In genomic region chr22:35777335-35777975, GRCh38 we compare ENCODE assay signal across 15 cellular contexts. TPM values are rescaled to one million over a fixed set of nuclear protein-coding genes. Genes with fewer than 3 reads are reported as not detected.
A peak's percentile ranks its signal among the peaks of the same experiment; 100 is the strongest.
DNase-seq lines count a peak whose midpoint lies in the region; ATAC-seq and TF ChIP-seq lines count a peak whose summit lies in the region.
"Had no signal": no experiment of that assay in that cellular context is flagged by ENCODE, and none has a peak within 500 bp of the region (broad histone marks: within the 10 kb centered on the region; RNA-seq: fewer than 3 reads in every experiment).

No MANE protein-coding gene starts in this region.

- H3K9me3 Mint-ChIP-seq in activated CD4-positive, alpha-beta memory T cell treated with anti-CD3 and anti-CD28 coated beads, Interleukin-2, amount 10 ng/mL, durations not matched to agents 7 days and 5 days: no peaks in the 10 kb centered on the region
- H3K9me3 Mint-ChIP-seq: brain had no signal

- H3K36me3 ChIP-seq in fibroblast of lung (ENCODE audit: control insufficient read depth, insufficient read depth, low read length) (peaks cover 5% of the 10 kb centered on the region), HAP-1 (replicated peaks) (peaks cover 3% of the 10 kb centered on the region)
- H3K36me3 ChIP-seq: left lung had no signal

- peaks cover 1% of the 10 kb centered on the region for H3K27me3 Mint-ChIP-seq in activated CD4-positive, alpha-beta memory T cell treated with anti-CD3 and anti-CD28 coated beads, Interleukin-2, amount 10 ng/mL, durations not matched to agents 7 days and 5 days
- H3K27me3 Mint-ChIP-seq: brain had no signal

- DNase-seq in GM03348 (ENCODE audit: low spot score) (peak; percentile 48), RWPE1 (ENCODE audit: low spot score) (peak; percentile 36), fibroblast of lung (ENCODE audit: low read depth in 2 of 2) (peak; percentile 78 to 92), renal cortical epithelial cell (ENCODE audit: low read depth) (peak; percentile 82), HAP-1 (ENCODE audit: low spot score in 2 of 2) (no peak)
- no peak for DNase-seq in activated CD4-positive, alpha-beta memory T cell treated with anti-CD3 and anti-CD28 coated beads, Interleukin-2, amount 10 ng/mL, durations not matched to agents 7 days and 5 days
- DNase-seq: esophagus squamous epithelium; left lung; occipital lobe; stimulated activated CD4-positive, alpha-beta T cell treated with anti-CD3 and anti-CD28 coated beads, Interleukin-4, amount 100 ng/mL, for 4 hours; stomach had no signal

- H4K20me1 ChIP-seq in fibroblast of lung (ENCODE audit: control insufficient read depth, extremely low read depth, insufficient read depth, low read length): no peaks in the 10 kb centered on the region

- H3K27ac ChIP-seq in RWPE1: peak overlapping the region; percentile 78
- peak overlapping the region; percentile 6 for H3K27ac ChIP-seq in fibroblast of lung (ENCODE audit: insufficient read depth, low read length)
- H3K27ac ChIP-seq: esophagus squamous epithelium, left lung, stomach had no signal

- H3K79me2 ChIP-seq in fibroblast of lung (ENCODE audit: control insufficient read depth, insufficient read depth, low read length): peaks cover 25% of the 10 kb centered on the region

- H3K27ac Mint-ChIP-seq in activated CD4-positive, alpha-beta memory T cell treated with anti-CD3 and anti-CD28 coated beads, Interleukin-2, amount 10 ng/mL, durations not matched to agents 7 days and 5 days: no peak overlapping the region

- in situ Hi-C loops in HAP-1 (cut with MboI; ENCODE audit: low sequenced_read_pairs): no loop called here

- H3K27me3 ChIP-seq in fibroblast of lung (ENCODE audit: control insufficient read depth, insufficient read depth, low read length) (no peaks in the 10 kb centered on the region), HAP-1 (ENCODE audit: low read depth) (no peaks in the 10 kb centered on the region)
- H3K27me3 ChIP-seq: esophagus squamous epithelium, left lung, stomach had no signal

- ATAC-seq in HG02938 (IDR thresholded peaks at IDR 0.05; ENCODE audit: unreplicated experiment) (no peak), GM19324 (IDR thresholded peaks at IDR 0.05; ENCODE audit: low FRiP score, unreplicated experiment) (no peak)
- ATAC-seq: GM12878, left lung had no signal

- H3K4me3 Mint-ChIP-seq in activated CD4-positive, alpha-beta memory T cell treated with anti-CD3 and anti-CD28 coated beads, Interleukin-2, amount 10 ng/mL, durations not matched to agents 7 days and 5 days: no peak overlapping the region
- H3K4me3 Mint-ChIP-seq: brain had no signal

- TF ChIP-seq CTCF in RWPE1 (conservative IDR thresholded peaks at IDR 0.05; ENCODE audit: low read depth) (no peak), fibroblast of lung (conservative IDR thresholded peaks at IDR 0.05 in 1 of 2, IDR thresholded peaks at IDR 0.05 in 1 of 2; ENCODE audit: low read depth in 1 of 2, low read length in 2 of 2) (no peak)

- no peak overlapping the region for H2AFZ ChIP-seq in fibroblast of lung (ENCODE audit: low read length)

- no peak overlapping the region for H3K9ac ChIP-seq in fibroblast of lung (ENCODE audit: insufficient read depth, low read length)

- no peaks in the 10 kb centered on the region for H3K36me3 Mint-ChIP-seq in activated CD4-positive, alpha-beta memory T cell treated with anti-CD3 and anti-CD28 coated beads, Interleukin-2, amount 10 ng/mL, durations not matched to agents 7 days and 5 days (ENCODE audit: low read depth)

- H3K9me3 ChIP-seq in fibroblast of lung (ENCODE audit: control insufficient read depth, insufficient read depth, low read depth, low read length) (no peaks in the 10 kb centered on the region), HAP-1 (no peaks in the 10 kb centered on the region)
- H3K9me3 ChIP-seq: esophagus squamous epithelium, left lung, stomach had no signal

- peaks cover 9% of the 10 kb centered on the region for H3K4me1 ChIP-seq in fibroblast of lung (ENCODE audit: control insufficient read depth, extremely low read depth, insufficient read depth, low read length)
- H3K4me1 ChIP-seq in HAP-1: peaks cover 4% of the 10 kb centered on the region; the same call in 1 of the 2 replicates
- H3K4me1 ChIP-seq: left lung had no signal

- H3K4me3 ChIP-seq in fibroblast of lung (replicated peaks in 1 of 4; ENCODE audit: control extremely low read depth in 1 of 4, insufficient read depth in 1 of 4, low read depth in 3 of 4, low read length in 4 of 4) (no peak overlapping the region), HAP-1 (no peak overlapping the region)
- H3K4me3 ChIP-seq: esophagus squamous epithelium, GM12878, left lung, stomach had no signal

- POLR2A ChIA-PET in RWPE1 (lab: Yijun Ruan, JAX; ENCODE audit: low non-redundant PET): no interaction called here
- POLR2A ChIA-PET in activated CD4-positive, alpha-beta memory T cell treated with anti-CD3 and anti-CD28 coated beads, Interleukin-2, amount 10 ng/mL, durations not matched to agents 7 days and 5 days (lab: Charles Lee): no interaction called here

- H3K4me1 Mint-ChIP-seq in activated CD4-positive, alpha-beta memory T cell treated with anti-CD3 and anti-CD28 coated beads, Interleukin-2, amount 10 ng/mL, durations not matched to agents 7 days and 5 days: no peaks in the 10 kb centered on the region

- H3K4me2 ChIP-seq in fibroblast of lung (ENCODE audit: extremely low read depth, insufficient read depth, low read length): peak overlapping the region; percentile 66

- CTCF ChIA-PET in RWPE1 (lab: Yijun Ruan, JAX): no interaction called here
- CTCF ChIA-PET in activated CD4-positive, alpha-beta memory T cell treated with anti-CD3 and anti-CD28 coated beads, Interleukin-2, amount 10 ng/mL, durations not matched to agents 7 days and 5 days (lab: Charles Lee): no interaction called here

RNA-seq across cellular contexts. Expression of gene APOL5, which starts 59.8 kb away (rescaled TPM):
- total RNA-seq in fibroblast of lung: not detected in 2 replicates
- polyA plus RNA-seq in fibroblast of lung: 0.06 TPM in 1 of 2 replicates, not detected in the other
- polyA plus RNA-seq in fibroblast of lung (2012): not detected in 2 replicates
- not detected in 2 replicates for polyA minus RNA-seq in fibroblast of lung (ENCODE audit: low replicate concordance)
- total RNA-seq in renal cortical epithelial cell: not detected in 2 replicates
- total RNA-seq in activated CD4-positive, alpha-beta memory T cell treated with anti-CD3 and anti-CD28 coated beads, Interleukin-2, amount 10 ng/mL, durations not matched to agents 7 days and 5 days: not detected
- total RNA-seq: esophagus squamous epithelium, GM12878, left lung, occipital lobe, stomach had no signal
- polyA plus RNA-seq: GM12878, stomach had no signal

Comparison
In these comparisons a context has a peak if more than half of its experiments do, and no peak if none do; other contexts are left out.
1. DNase-seq: peak in GM03348 (single experiment), RWPE1 (single experiment), fibroblast of lung (2 of 2) and renal cortical epithelial cell (single experiment); none in HAP-1 (0 of 2) and activated CD4-positive, alpha-beta memory T cell treated with anti-CD3 and anti-CD28 coated beads, Interleukin-2, amount 10 ng/mL, durations not matched to agents 7 days and 5 days (single experiment).